In the genomic region with DNA sequence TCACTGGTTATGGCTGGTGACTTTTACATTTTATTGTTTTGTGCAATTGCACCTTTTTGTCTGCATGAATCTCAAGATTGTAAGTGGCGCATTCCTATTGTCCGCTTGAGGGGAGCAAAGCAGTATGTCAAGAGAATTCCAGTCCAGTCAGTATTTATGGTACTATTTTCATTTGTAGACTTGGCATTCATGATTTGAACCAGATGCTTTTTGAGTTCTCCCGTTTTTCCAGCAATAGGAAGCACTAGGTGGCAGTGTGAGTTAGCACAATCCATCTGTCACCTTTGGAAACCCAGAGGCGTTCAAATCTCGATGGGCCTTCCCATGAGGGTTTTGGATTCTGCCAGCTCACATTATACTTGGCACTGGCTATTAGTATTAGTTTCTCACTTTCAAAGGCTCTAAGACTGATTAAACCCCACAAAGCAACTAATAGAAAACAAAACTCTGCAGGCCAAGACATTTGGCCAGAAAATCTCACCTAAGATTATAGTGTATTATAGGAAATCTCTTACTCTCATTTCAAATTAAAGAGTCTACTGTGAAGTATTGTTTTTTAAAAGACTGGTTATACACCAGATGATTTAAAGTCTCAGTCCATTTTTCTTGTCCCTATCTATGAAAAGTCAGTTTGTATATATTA, we compare ENCODE assay signal across 8 cellular contexts. TPM values are rescaled to one million over a fixed set of nuclear protein-coding genes. Genes with fewer than 3 reads are reported as not detected.
DNase-seq lines count a peak whose midpoint lies in the region; ATAC-seq and TF ChIP-seq lines count a peak whose summit lies in the region.

No MANE protein-coding gene starts in this region.

- H3K27ac ChIP-seq in heart right ventricle = peak overlapping the region in 1 of 10 donors; percentile 85

- WGBS in heart right ventricle, 2 donors = 13 to 14% methylated on average over 5 of the region's 5 CpGs

- peaks cover 0 to 36% (median 0%) of the 10 kb centered on the region in 7 donors for H3K27me3 ChIP-seq in heart right ventricle

- TF ChIP-seq CTCF in GM10248 (IDR thresholded peaks at IDR 0.05; ENCODE audit: control extremely low read depth, extremely low read depth, low read depth, missing control alignments) = peak; percentile 44
- peak in 8 of 9 donors; percentile 38 to 69 (median 60) for TF ChIP-seq CTCF in heart right ventricle (IDR thresholded peaks at IDR 0.05)

- H3K9me3 Mint-ChIP-seq in activated naive CD8-positive, alpha-beta T cell treated with anti-CD3 and anti-CD28 coated beads, Interleukin-2, amount 50 U/mL, for 24 hours = no peaks in the 10 kb centered on the region

- CTCF ChIA-PET in GM10248 (lab: Yijun Ruan, JAX) = interaction anchor here (0.7 to 2.4 kb wide), 9 partner anchors 9 to 415 kb away, joined by 3 to 7 read pairs (median 3); no protein-coding TSS in a partner anchor

- DNase-seq in AG08395 (ENCODE audit: low spot score) (peak; percentile 77), GM10248 (ENCODE audit: extremely low spot score) (peak; percentile 24), NCI-H2029 (lab: John Stamatoyannopoulos, UW) (peak; percentile 25), heart right ventricle (peak in 1 of 2 donors; percentile 62), pons (ENCODE audit: low spot score) (peak; percentile 87), NK-92 (lab: John Stamatoyannopoulos, UW; ENCODE audit: unreplicated experiment) (no peak)
- DNase-seq in activated naive CD8-positive, alpha-beta T cell treated with anti-CD3 and anti-CD28 coated beads, Interleukin-2, amount 50 U/mL, for 24 hours = peak; percentile 4

- H3K36me3 ChIP-seq in heart right ventricle = peaks cover 0 to 32% (median 0%) of the 10 kb centered on the region in 9 donors

- H3K4me1 Mint-ChIP-seq in activated naive CD8-positive, alpha-beta T cell treated with anti-CD3 and anti-CD28 coated beads, Interleukin-2, amount 50 U/mL, for 24 hours = peaks cover 34% of the 10 kb centered on the region

- H3K4me3 ChIP-seq in heart right ventricle = peak overlapping the region in 9 of 10 donors; percentile 58 to 81 (median 71)

- H3K4me3 Mint-ChIP-seq in activated naive CD8-positive, alpha-beta T cell treated with anti-CD3 and anti-CD28 coated beads, Interleukin-2, amount 50 U/mL, for 24 hours = peak overlapping the region; percentile 72

- peaks cover 37% of the 10 kb centered on the region for H3K27me3 Mint-ChIP-seq in activated naive CD8-positive, alpha-beta T cell treated with anti-CD3 and anti-CD28 coated beads, Interleukin-2, amount 50 U/mL, for 24 hours

- intact Hi-C loops in heart right ventricle (cut with DNase I) = loop anchor here (2.0 to 10.0 kb wide), 9 partner anchors 71 to 415 kb away; no protein-coding TSS in a partner anchor

- H3K9me3 ChIP-seq in heart right ventricle = no peaks in the 10 kb centered on the region

- POLR2A ChIA-PET in GM10248 (lab: Yijun Ruan, JAX) = no interaction called here

- ATAC-seq in activated naive CD8-positive, alpha-beta T cell treated with anti-CD3 and anti-CD28 coated beads, Interleukin-2, amount 50 U/mL, for 24 hours = no peak
- peak in 6 of 8 donors; percentile 20 to 73 (median 54) for ATAC-seq in heart right ventricle
- no peak for ATAC-seq in HG03342 (IDR thresholded peaks at IDR 0.05; ENCODE audit: unreplicated experiment)

- H3K4me1 ChIP-seq in heart right ventricle = peaks cover 0 to 42% (median 23%) of the 10 kb centered on the region in 9 donors

- H3K36me3 Mint-ChIP-seq in activated naive CD8-positive, alpha-beta T cell treated with anti-CD3 and anti-CD28 coated beads, Interleukin-2, amount 50 U/mL, for 24 hours (ENCODE audit: low read depth) = no peaks in the 10 kb centered on the region

- no peak overlapping the region for H3K27ac Mint-ChIP-seq in activated naive CD8-positive, alpha-beta T cell treated with anti-CD3 and anti-CD28 coated beads, Interleukin-2, amount 50 U/mL, for 24 hours

RNA-seq across cellular contexts. Expression of a gene that starts 2.2 kb away (rescaled TPM):
- 1 to 10 TPM; 1.3 to 5.5 (median 3.1) TPM for total RNA-seq in heart right ventricle
- polyA plus RNA-seq in heart right ventricle = 1 to 10 TPM; 1.1 to 1.7 TPM

Comparison
In these comparisons a context has a peak if more than half of its experiments do, and no peak if none do; other contexts are left out.
1. ATAC-seq: peak in heart right ventricle (6 of 8); none in activated naive CD8-positive, alpha-beta T cell treated with anti-CD3 and anti-CD28 coated beads, Interleukin-2, amount 50 U/mL, for 24 hours (single experiment) and HG03342 (single experiment).